Comparison of ENCODE assay signal across 9 cellular contexts in genomic region chr15:31353931-31354330, GRCh38. TPM values are rescaled to one million over a fixed set of nuclear protein-coding genes. Genes with fewer than 3 reads are reported as not detected.
A peak's percentile ranks its signal among the peaks of the same experiment; 100 is the strongest.
DNase-seq lines count a peak whose midpoint lies in the region; ATAC-seq and TF ChIP-seq lines count a peak whose summit lies in the region.
"Had no signal": no experiment of that assay in that cellular context is flagged by ENCODE, and none has a peak within 500 bp of the region (broad histone marks: within the 10 kb centered on the region; RNA-seq: fewer than 3 reads in every experiment).

No MANE protein-coding gene starts in this region.

- H3K4me1 ChIP-seq in HEK293 (ENCODE audit: control insufficient read depth, insufficient read depth, low read length), result peaks cover 14% of the 10 kb centered on the region
- H3K4me1 ChIP-seq in left ventricle myocardium inferior, result peaks cover 100% of the 10 kb centered on the region
- H3K4me1 ChIP-seq in smooth muscle cell (ENCODE audit: low read depth), result peaks cover 26% of the 10 kb centered on the region

- H3K4me3 ChIP-seq in HEK293 (ENCODE audit: low read depth, low read length) (no peak overlapping the region), left ventricle myocardium inferior (peak overlapping the region; percentile 56), smooth muscle cell (no peak overlapping the region)

- no peak for ATAC-seq in activated CD8-positive, alpha-beta T cell treated with anti-CD3 and anti-CD28 coated beads, Interleukin-2, amount 10 ng/mL, durations not matched to agents 7 days and 5 days
- ATAC-seq in HG02678 (IDR thresholded peaks at IDR 0.05; ENCODE audit: unreplicated experiment) (no peak), GM18519 (IDR thresholded peaks at IDR 0.05; ENCODE audit: low FRiP score, unreplicated experiment) (no peak)

- H3K9me3 ChIP-seq in HEK293 (ENCODE audit: control insufficient read depth, insufficient read depth, low read depth, low read length), result no peaks in the 10 kb centered on the region
- no peaks in the 10 kb centered on the region for H3K9me3 ChIP-seq in left ventricle myocardium inferior (replicated peaks)
- H3K9me3 ChIP-seq in smooth muscle cell (replicated peaks; ENCODE audit: low read depth), result no peaks in the 10 kb centered on the region

- H3K4me3 Mint-ChIP-seq in activated CD8-positive, alpha-beta T cell treated with anti-CD3 and anti-CD28 coated beads, Interleukin-2, amount 10 ng/mL, durations not matched to agents 7 days and 5 days, result peak overlapping the region; percentile 70

- CTCF ChIA-PET in HEK293 (lab: Yijun Ruan, JAX), result interaction anchor here (0.7 to 0.8 kb wide), 2 partner anchors 41 to 79 kb away, joined by 3 read pairs; no protein-coding TSS in a partner anchor
- CTCF ChIA-PET in activated CD8-positive, alpha-beta T cell treated with anti-CD3 and anti-CD28 coated beads, Interleukin-2, amount 10 ng/mL, durations not matched to agents 7 days and 5 days (lab: Charles Lee), result interaction anchor here (0.9 to 15.0 kb wide), 7 partner anchors 10 to 153 kb away, joined by 3 to 211 read pairs (median 4); no protein-coding TSS in a partner anchor

- POLR2A ChIA-PET in HEK293 (lab: Yijun Ruan, JAX), result no interaction called here
- POLR2A ChIA-PET in activated CD8-positive, alpha-beta T cell treated with anti-CD3 and anti-CD28 coated beads, Interleukin-2, amount 10 ng/mL, durations not matched to agents 7 days and 5 days (lab: Charles Lee), result interaction anchor here (1.0 to 3.2 kb wide), 4 partner anchors 8 to 88 kb away, joined by 3 to 20 read pairs (median 10); partner anchors contain the start of gene KLF13

- peaks cover 100% of the 10 kb centered on the region for H3K79me2 ChIP-seq in smooth muscle cell (ENCODE audit: low read depth)

- H3K36me3 Mint-ChIP-seq in activated CD8-positive, alpha-beta T cell treated with anti-CD3 and anti-CD28 coated beads, Interleukin-2, amount 10 ng/mL, durations not matched to agents 7 days and 5 days (ENCODE audit: low read depth), result peaks cover 85% of the 10 kb centered on the region

- H3K36me3 ChIP-seq in HEK293 (ENCODE audit: control insufficient read depth in 2 of 2, insufficient read depth in 1 of 2, low read length in 2 of 2), result no peaks in the 10 kb centered on the region
- H3K36me3 ChIP-seq in left ventricle myocardium inferior, result no peaks in the 10 kb centered on the region
- H3K36me3 ChIP-seq in smooth muscle cell (ENCODE audit: low read depth), result peaks cover 4% of the 10 kb centered on the region

- H3K27me3 Mint-ChIP-seq in activated CD8-positive, alpha-beta T cell treated with anti-CD3 and anti-CD28 coated beads, Interleukin-2, amount 10 ng/mL, durations not matched to agents 7 days and 5 days (ENCODE audit: low read depth), result no peaks in the 10 kb centered on the region

- H3F3A ChIP-seq in smooth muscle cell (ENCODE audit: low read depth), result no peaks in the 10 kb centered on the region

- peak overlapping the region; percentile 97 for H3K27ac Mint-ChIP-seq in activated CD8-positive, alpha-beta T cell treated with anti-CD3 and anti-CD28 coated beads, Interleukin-2, amount 10 ng/mL, durations not matched to agents 7 days and 5 days

- H3K27me3 ChIP-seq in left ventricle myocardium inferior (ENCODE audit: low read depth) (no peaks in the 10 kb centered on the region), smooth muscle cell (ENCODE audit: low read depth) (no peaks in the 10 kb centered on the region)

- no peak overlapping the region for H2AFZ ChIP-seq in smooth muscle cell (ENCODE audit: low read depth)

- DNase-seq in activated CD8-positive, alpha-beta T cell treated with anti-CD3 and anti-CD28 coated beads, Interleukin-2, amount 10 ng/mL, durations not matched to agents 7 days and 5 days, result no peak
- DNase-seq in left ventricle myocardium inferior, result peak; percentile 75
- DNase-seq in smooth muscle cell (lab: John Stamatoyannopoulos, UW; ENCODE audit: unreplicated experiment), result no peak
- DNase-seq in T-helper 9 cell, result no peak
- no peak for DNase-seq in NCI-H146 treated with DMSO at 0.1 percent for 48 hours (lab: John Stamatoyannopoulos, UW; ENCODE audit: unreplicated experiment)
- DNase-seq: central memory CD4-positive, alpha-beta T cell had no signal

- H4K20me1 ChIP-seq in smooth muscle cell (ENCODE audit: low read depth), result peaks cover 100% of the 10 kb centered on the region

- no peaks in the 10 kb centered on the region for H3K9me3 Mint-ChIP-seq in activated CD8-positive, alpha-beta T cell treated with anti-CD3 and anti-CD28 coated beads, Interleukin-2, amount 10 ng/mL, durations not matched to agents 7 days and 5 days (ENCODE audit: insufficient read depth)

- no peak for TF ChIP-seq CTCF in HEK293 (tag by site-specific recombination; IDR thresholded peaks at IDR 0.05)
- TF ChIP-seq CTCF in left ventricle myocardium inferior (IDR thresholded peaks at IDR 0.05; ENCODE audit: borderline replicate concordance), result no peak
- no peak for TF ChIP-seq CTCF in smooth muscle cell (IDR thresholded peaks at IDR 0.05; ENCODE audit: borderline replicate concordance, insufficient read depth, poor library complexity, severe bottlenecking)

- peak overlapping the region; percentile 11 for H3K9ac ChIP-seq in smooth muscle cell (ENCODE audit: low read depth)

- peak overlapping the region; percentile 54 for H3K4me2 ChIP-seq in smooth muscle cell

- H3K27ac ChIP-seq in HEK293 (ENCODE audit: extremely low read depth, low read depth, low read length) (peak overlapping the region; percentile 81), left ventricle myocardium inferior (replicated peaks) (peak overlapping the region; percentile 100), smooth muscle cell (ENCODE audit: low read depth) (peak overlapping the region; percentile 57)

- 82% methylated on average over 4 of the region's 4 CpGs for WGBS in smooth muscle cell (ENCODE audit: low lambda C conversion rate)

- intact Hi-C loops in left ventricle myocardium inferior (cut with micrococcal nuclease), result no loop called here

- peaks cover 98% of the 10 kb centered on the region for H3K4me1 Mint-ChIP-seq in activated CD8-positive, alpha-beta T cell treated with anti-CD3 and anti-CD28 coated beads, Interleukin-2, amount 10 ng/mL, durations not matched to agents 7 days and 5 days (ENCODE audit: low read depth)

TF ChIP-seq in HEK293, 187 proteins besides CTCF, POLR2A, EP300 and RAD21:
- TF ChIP-seq ZNF16 (tag by site-specific recombination; IDR thresholded peaks at IDR 0.05; ENCODE audit: low read depth) (no peak), KLF7 (tag by site-specific recombination; IDR thresholded peaks at IDR 0.05; ENCODE audit: borderline replicate concordance) (no peak), ZNF776 (tag by site-specific recombination; IDR thresholded peaks at IDR 0.05; ENCODE audit: borderline replicate concordance) (no peak), REPIN1 (tag by site-specific recombination; IDR thresholded peaks at IDR 0.05; ENCODE audit: low read depth) (no peak), RBAK (tag by site-specific recombination; IDR thresholded peaks at IDR 0.05) (no peak), SP7 (tag by site-specific recombination; IDR thresholded peaks at IDR 0.05) (no peak), ZBTB6 (tag by site-specific recombination; IDR thresholded peaks at IDR 0.05) (no peak), ZFP41 (tag by site-specific recombination; IDR thresholded peaks at IDR 0.05; ENCODE audit: borderline replicate concordance) (no peak), ZNF792 (tag by site-specific recombination; IDR thresholded peaks at IDR 0.05) (no peak)
- TF ChIP-seq, protein P1, sequence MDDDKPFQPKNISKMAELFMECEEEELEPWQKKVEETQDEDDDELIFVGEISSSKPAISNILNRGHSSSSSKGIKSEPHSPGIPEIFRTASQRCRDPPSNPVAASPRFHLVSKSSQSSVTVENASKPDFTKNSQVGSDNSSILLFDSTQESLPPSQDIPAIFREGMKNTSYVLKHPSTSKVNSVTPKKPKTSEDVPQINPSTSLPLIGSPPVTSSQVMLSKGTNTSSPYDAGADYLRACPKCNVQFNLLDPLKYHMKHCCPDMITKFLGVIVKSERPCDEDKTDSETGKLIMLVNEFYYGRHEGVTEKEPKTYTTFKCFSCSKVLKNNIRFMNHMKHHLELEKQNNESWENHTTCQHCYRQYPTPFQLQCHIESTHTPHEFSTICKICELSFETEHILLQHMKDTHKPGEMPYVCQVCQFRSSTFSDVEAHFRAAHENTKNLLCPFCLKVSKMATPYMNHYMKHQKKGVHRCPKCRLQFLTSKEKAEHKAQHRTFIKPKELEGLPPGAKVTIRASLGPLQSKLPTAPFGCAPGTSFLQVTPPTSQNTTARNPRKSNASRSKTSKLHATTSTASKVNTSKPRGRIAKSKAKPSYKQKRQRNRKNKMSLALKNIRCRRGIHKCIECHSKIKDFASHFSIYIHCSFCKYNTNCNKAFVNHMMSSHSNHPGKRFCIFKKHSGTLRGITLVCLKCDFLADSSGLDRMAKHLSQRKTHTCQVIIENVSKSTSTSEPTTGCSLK (tag by site-specific recombination; IDR thresholded peaks at IDR 0.05), result no peak
TF ChIP-seq in HEK293: peak in this region for 0.

RNA-seq across cellular contexts. Expression of gene KLF13, which starts 27.3 kb away (rescaled TPM):
- 100 to 1,000 TPM; 214 to 215 TPM for total RNA-seq in activated CD8-positive, alpha-beta T cell treated with anti-CD3 and anti-CD28 coated beads, Interleukin-2, amount 10 ng/mL, durations not matched to agents 7 days and 5 days
- total RNA-seq in left ventricle myocardium inferior (62.3 TPM), smooth muscle cell (74.2 and 77.4 TPM in 2 replicates)
- 42.1 and 58.0 TPM in 2 replicates for polyA plus RNA-seq in smooth muscle cell
